ENCODE assay signal across 14 cellular contexts in the genomic region with DNA sequence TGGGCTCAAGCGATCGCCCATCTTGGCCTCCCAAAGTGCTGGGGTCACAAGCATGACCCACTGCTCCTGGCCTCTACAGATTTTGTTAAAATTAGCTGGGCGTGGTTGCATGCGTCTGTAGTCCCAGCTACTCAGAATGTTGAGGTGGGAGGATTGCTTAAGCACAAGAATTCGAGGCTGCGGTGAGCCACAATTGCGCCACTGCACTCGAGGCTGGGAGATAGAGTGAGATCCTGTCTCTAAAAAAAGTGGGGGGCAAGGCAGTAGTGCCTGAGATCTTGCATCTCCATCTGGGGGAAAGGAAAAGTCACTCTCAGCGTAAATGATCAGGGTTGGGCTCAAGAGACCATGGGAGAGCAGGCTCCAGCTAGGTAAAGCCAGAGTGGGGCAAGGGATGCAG. TPM values are rescaled to one million over a fixed set of nuclear protein-coding genes. Genes with fewer than 3 reads are reported as not detected.
DNase-seq lines count a peak whose midpoint lies in the region; ATAC-seq and TF ChIP-seq lines count a peak whose summit lies in the region.
"Had no signal": no experiment of that assay in that cellular context is flagged by ENCODE, and none has a peak within 500 bp of the region (broad histone marks: within the 10 kb centered on the region; RNA-seq: fewer than 3 reads in every experiment).

No MANE protein-coding gene starts in this region.

- ATAC-seq in Right ventricle myocardium inferior (no peak), left cardiac atrium (no peak), upper lobe of right lung (peak; percentile 52), HG02870 (IDR thresholded peaks at IDR 0.05; ENCODE audit: unreplicated experiment) (no peak)

- CTCF ChIA-PET in mammary epithelial cell (lab: Charles Lee; ENCODE audit: low non-redundant PET), result no interaction called here

- in situ Hi-C loops in mammary epithelial cell (cut with MboI; ENCODE audit: low sequenced_read_pairs in 2 of 2), result no loop called here

- H3K9me3 ChIP-seq in upper lobe of right lung, result no peaks in the 10 kb centered on the region
- H3K9me3 ChIP-seq in mammary epithelial cell (replicated peaks; ENCODE audit: insufficient read depth, low read length), result no peaks in the 10 kb centered on the region
- H3K9me3 ChIP-seq: pancreas had no signal

- H3K27ac ChIP-seq in dorsolateral prefrontal cortex (peak overlapping the region in 45 of 59 donors; percentile 9 to 93 (median 83)), upper lobe of right lung (no peak overlapping the region), mammary epithelial cell (ENCODE audit: insufficient read depth, low read depth, low read length) (no peak overlapping the region)
- H3K27ac ChIP-seq: brain microvascular endothelial cell, hepatocyte, pancreas had no signal

- H3K36me3 ChIP-seq in upper lobe of right lung, result no peaks in the 10 kb centered on the region
- H3K36me3 ChIP-seq in mammary epithelial cell (ENCODE audit: insufficient read depth, low read length), result no peaks in the 10 kb centered on the region
- H3K36me3 ChIP-seq: brain microvascular endothelial cell, pancreas had no signal

- no peak for TF ChIP-seq CTCF in dorsolateral prefrontal cortex (IDR thresholded peaks at IDR 0.05 in 54 of 56, conservative IDR thresholded peaks at IDR 0.05 in 2 of 56; ENCODE audit: low read depth in 1 of 56, partially characterized antibody in 56 of 56)
- TF ChIP-seq CTCF in upper lobe of right lung (IDR thresholded peaks at IDR 0.05), result no peak
- TF ChIP-seq CTCF in mammary epithelial cell (conservative IDR thresholded peaks at IDR 0.05 in 1 of 2, IDR thresholded peaks at IDR 0.05 in 1 of 2; ENCODE audit: extremely low read depth in 1 of 2, insufficient read depth in 1 of 2, low read depth in 1 of 2, low read length in 2 of 2), result no peak

- 86% methylated on average over 7 of the region's 9 CpGs for WGBS in mammary epithelial cell (ENCODE audit: low coverage, missing lambda C conversion rate)

- H3K27me3 ChIP-seq in dorsolateral prefrontal cortex (peaks cover 0 to 26% (median 4%) of the 10 kb centered on the region in 45 donors), upper lobe of right lung (peaks cover 26% of the 10 kb centered on the region), mammary epithelial cell (ENCODE audit: insufficient read depth, low read length) (peaks cover 17% of the 10 kb centered on the region)

- H3K79me2 ChIP-seq in mammary epithelial cell (ENCODE audit: insufficient read depth, low read length), result no peaks in the 10 kb centered on the region
- H3K79me2 ChIP-seq: hepatocyte had no signal

- dilution Hi-C loops in mammary epithelial cell (cut with HindIII; ENCODE audit: low sequenced_read_pairs), result no loop called here

- H3K4me2 ChIP-seq in mammary epithelial cell (ENCODE audit: insufficient read depth, low read depth, low read length), result no peak overlapping the region
- H3K4me2 ChIP-seq: hepatocyte had no signal

- no peaks in the 10 kb centered on the region for H4K20me1 ChIP-seq in mammary epithelial cell (ENCODE audit: insufficient read depth, low read length)

- intact Hi-C loops in Right ventricle myocardium inferior (cut with DNase I) (no loop called here), left cardiac atrium (cut with DNase I) (loop anchor here in 1 of 2 donors (10.0 kb wide), 1 partner anchor 222 kb away; no protein-coding TSS in a partner anchor), dorsolateral prefrontal cortex (cut with DNase I) (no loop called here), upper lobe of right lung (cut with DNase I) (no loop called here), mammary epithelial cell (cut with micrococcal nuclease) (no loop called here)

- H2AFZ ChIP-seq in mammary epithelial cell (ENCODE audit: low read depth, low read length), result no peak overlapping the region
- H2AFZ ChIP-seq: hepatocyte had no signal

- H3K4me3 ChIP-seq in dorsolateral prefrontal cortex, result peak overlapping the region in 5 of 59 donors; percentile 2 to 71 (median 42)
- H3K4me3 ChIP-seq in upper lobe of right lung, result no peak overlapping the region
- H3K4me3 ChIP-seq in mammary epithelial cell (replicated peaks in 1 of 3; ENCODE audit: insufficient read depth in 1 of 3, low read depth in 2 of 3, low read length in 3 of 3), result no peak overlapping the region
- H3K4me3 ChIP-seq: hepatocyte, lung, pancreas had no signal

- H3K4me1 ChIP-seq in upper lobe of right lung, result peaks cover 35% of the 10 kb centered on the region
- H3K4me1 ChIP-seq in mammary epithelial cell (ENCODE audit: insufficient read depth, low read length), result peaks cover 10% of the 10 kb centered on the region

- H3K9ac ChIP-seq in mammary epithelial cell (ENCODE audit: insufficient read depth, low read length), result no peak overlapping the region

- peak; percentile 80 for DNase-seq in Right ventricle myocardium inferior (ENCODE audit: missing footprints)
- DNase-seq in left cardiac atrium, result no peak
- peak; percentile 77 for DNase-seq in RPMI7951 (ENCODE audit: low read depth)
- no peak for DNase-seq in dorsolateral prefrontal cortex
- DNase-seq in upper lobe of right lung, result peak; percentile 85
- DNase-seq in NCI-H1417 (lab: John Stamatoyannopoulos, UW), result no peak
- DNase-seq in mammary epithelial cell, result no peak
- DNase-seq: activated B cell treated with CpG ODN at 0.5 μM for 24 hours; activated T-cell treated with anti-CD3 and anti-CD28 coated beads, Interleukin-2, amount 50 U/mL, for 72 hours; brain microvascular endothelial cell; pancreas had no signal

- no TSS peak for BruUV-seq in mammary epithelial cell (replicated peaks; lab: Mats Ljungman, UMichigan)

RNA-seq across cellular contexts. Expression of a gene that starts 10.5 kb away (rescaled TPM):
- total RNA-seq in Right ventricle myocardium inferior (67.5 TPM), left cardiac atrium (10 to 100 TPM; 80.2 to 91.8 TPM), dorsolateral prefrontal cortex (100 to 1,000 TPM; 142 to 475 (median 319) TPM), upper lobe of right lung (50.4 TPM), mammary epithelial cell (10 to 100 TPM; 80.7 to 83.6 TPM)
- total RNA-seq in RPMI7951 (2014; rRNA removed; shearing (Covaris generic)), result 21.3 and 22.0 TPM in 2 replicates
- polyA plus RNA-seq in mammary epithelial cell, result 71.3 TPM
- polyA minus RNA-seq in mammary epithelial cell, result 90.3 TPM

RNA-seq across cellular contexts. Expression of a gene that starts 44.7 kb away (rescaled TPM):
- 3.2 TPM for total RNA-seq in Right ventricle myocardium inferior
- 10 to 100 TPM; 11.0 to 15.2 TPM for total RNA-seq in left cardiac atrium
- total RNA-seq in RPMI7951 (2014; rRNA removed; shearing (Covaris generic)), result 15.8 and 19.9 TPM in 2 replicates
- 10 to 100 TPM in 95 of 120 experiments, 1 to 10 TPM in 25; 4.6 to 45.3 (median 12.9) TPM for total RNA-seq in dorsolateral prefrontal cortex
- 24.7 TPM for total RNA-seq in upper lobe of right lung
- total RNA-seq in mammary epithelial cell, result 1 to 10 TPM; 2.3 to 2.4 TPM
- polyA plus RNA-seq in mammary epithelial cell, result 2.1 TPM
- polyA minus RNA-seq in mammary epithelial cell, result not detected

RNA-seq across cellular contexts. Expression of a gene that starts 54.8 kb away (rescaled TPM):
- total RNA-seq in Right ventricle myocardium inferior (not detected), left cardiac atrium (under 1 TPM in 1 of 2 donors, not detected in 1; 0.21 TPM), dorsolateral prefrontal cortex (10 to 100 TPM in 56 of 120 experiments, 1 to 10 TPM in 64; 2.7 to 25.0 (median 9.7) TPM), upper lobe of right lung (0.35 TPM), mammary epithelial cell (under 1 TPM in 1 of 2 donors, not detected in 1; 0.17 TPM)
- total RNA-seq in RPMI7951 (2014; rRNA removed; shearing (Covaris generic)), result 0.49 TPM in 1 of 2 replicates, not detected in the other
- 0.03 TPM for polyA plus RNA-seq in mammary epithelial cell
- not detected for polyA minus RNA-seq in mammary epithelial cell
- polyA plus RNA-seq: hepatocyte had no signal

RNA-seq across cellular contexts. Expression of a gene that starts 59.3 kb away (rescaled TPM):
- 64.1 TPM for total RNA-seq in Right ventricle myocardium inferior
- 10 to 100 TPM; 20.7 to 28.0 TPM for total RNA-seq in left cardiac atrium
- 11.1 and 11.3 TPM in 2 replicates for total RNA-seq in RPMI7951 (2014; rRNA removed; shearing (Covaris generic))
- total RNA-seq in dorsolateral prefrontal cortex, result 10 to 100 TPM in 4 of 120 experiments, 1 to 10 TPM in 116; 2.0 to 11.9 (median 4.6) TPM
- total RNA-seq in upper lobe of right lung, result 47.4 TPM
- total RNA-seq in mammary epithelial cell, result under 1 TPM in 1 of 2 donors, not detected in 1; 0.17 TPM
- not detected for polyA plus RNA-seq in mammary epithelial cell
- not detected for polyA minus RNA-seq in mammary epithelial cell
- total RNA-seq: activated B cell treated with CpG ODN at 0.5 μM for 24 hours; activated T-cell treated with anti-CD3 and anti-CD28 coated beads, Interleukin-2, amount 50 U/mL, for 72 hours had no signal

Comparison
In these comparisons a context has a peak if more than half of its experiments do, and no peak if none do; other contexts are left out.
1. DNase-seq: peak in Right ventricle myocardium inferior (single experiment), RPMI7951 (single experiment) and upper lobe of right lung (single experiment); none in left cardiac atrium (single experiment), dorsolateral prefrontal cortex (0 of 10), NCI-H1417 (0 of 3) and mammary epithelial cell (single experiment).
2. H3K27ac ChIP-seq: peak in dorsolateral prefrontal cortex (45 of 59); none in upper lobe of right lung (single experiment) and mammary epithelial cell (single experiment).